ENCODE assay signal across 8 cellular contexts in genomic region chrX:139691843-139692505, GRCh38. TPM values are rescaled to one million over a fixed set of nuclear protein-coding genes. Genes with fewer than 3 reads are reported as not detected.
DNase-seq lines count a peak whose midpoint lies in the region; ATAC-seq and TF ChIP-seq lines count a peak whose summit lies in the region.

No MANE protein-coding gene starts in this region.

- TF ChIP-seq POLR2A in esophagus squamous epithelium (IDR thresholded peaks at IDR 0.05), result no peak

- peaks cover 0 to 18% (median 0%) of the 10 kb centered on the region in 4 donors for H3K27me3 ChIP-seq in esophagus squamous epithelium

- H3K9me3 Mint-ChIP-seq in nephron, result peaks cover 4% of the 10 kb centered on the region

- H3K4me3 Mint-ChIP-seq in nephron, result peak overlapping the region; percentile 29 to 78 (median 72)

- H3K4me3 ChIP-seq in esophagus squamous epithelium, result peak overlapping the region; percentile 5 to 53 (median 32)

- H3K4me1 ChIP-seq in esophagus squamous epithelium, result peaks cover 0 to 16% (median 3%) of the 10 kb centered on the region in 3 donors

- intact Hi-C loops in esophagus squamous epithelium (cut with DNase I), result no loop called here

- peak; percentile 18 for DNase-seq in COLO668 (lab: John Stamatoyannopoulos, UW; ENCODE audit: unreplicated experiment)
- no peak for DNase-seq in esophagus squamous epithelium (lab: John Stamatoyannopoulos, UW)
- DNase-seq in amniotic stem cell (lab: John Stamatoyannopoulos, UW), result no peak
- DNase-seq in T1000 (lab: John Stamatoyannopoulos, UW), result no peak
- DNase-seq in glomerular visceral epithelial cell (ENCODE audit: extremely low spot score), result no peak

- H3K4me1 Mint-ChIP-seq in nephron, result no peaks in the 10 kb centered on the region

- 0 to 53% methylated on average over 4 to 8 of the region's 52 CpGs for WGBS in esophagus squamous epithelium, 2 donors

- no peaks in the 10 kb centered on the region for H3K9me3 ChIP-seq in esophagus squamous epithelium

- H3K36me3 ChIP-seq in esophagus squamous epithelium, result no peaks in the 10 kb centered on the region

- H3K27me3 Mint-ChIP-seq in nephron (ENCODE audit: low read depth), result peaks cover 43% of the 10 kb centered on the region

- H3K27ac Mint-ChIP-seq in nephron, result no peak overlapping the region

- TF ChIP-seq CTCF in esophagus squamous epithelium (IDR thresholded peaks at IDR 0.05), result no peak
- TF ChIP-seq CTCF in nephron (IDR thresholded peaks at IDR 0.05; ENCODE audit: unreplicated experiment in 3 of 3), result no peak

- H3K36me3 Mint-ChIP-seq in nephron (ENCODE audit: low read depth), result no peaks in the 10 kb centered on the region

- no peak overlapping the region for H3K27ac ChIP-seq in esophagus squamous epithelium

- ATAC-seq in HG03025 (IDR thresholded peaks at IDR 0.05; ENCODE audit: low FRiP score, unreplicated experiment) (peak; percentile 35), HG03097 (IDR thresholded peaks at IDR 0.05; ENCODE audit: low FRiP score, unreplicated experiment) (no peak)

RNA-seq across cellular contexts. Expression of gene MCF2, which starts 16.0 kb away (rescaled TPM):
- total RNA-seq in esophagus squamous epithelium, result under 1 TPM in 1 of 4 donors, not detected in 3; 0.15 TPM
